19 cellular contexts compared by ENCODE assay signal in the genomic region with DNA sequence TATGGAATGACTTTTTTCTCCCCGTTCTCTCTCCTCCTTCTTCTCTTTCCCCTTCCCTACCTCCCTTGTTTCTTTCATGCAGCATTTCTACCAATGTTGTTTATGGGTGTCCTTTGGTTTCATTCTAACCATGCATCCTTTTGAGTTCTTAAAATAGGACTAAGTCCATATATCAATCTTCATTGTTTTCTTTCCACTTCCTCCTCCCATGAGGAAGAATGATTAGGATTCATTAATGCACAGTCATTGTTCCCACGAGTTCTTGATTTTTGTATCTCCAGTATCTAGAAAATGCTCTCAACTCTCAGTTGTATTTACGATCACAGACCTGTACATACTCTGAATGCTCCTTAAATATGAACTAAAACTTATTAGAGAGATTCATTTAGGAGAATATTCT.
DNase-seq lines count a peak whose midpoint lies in the region; ATAC-seq, FAIRE-seq and TF ChIP-seq lines count a peak whose summit lies in the region.
"Had no signal": no experiment of that assay in that cellular context is flagged by ENCODE, and none has a peak within 500 bp of the region (broad histone marks: within the 10 kb centered on the region; RNA-seq: fewer than 3 reads in every experiment).

No MANE protein-coding gene starts in this region.

- ATAC-seq in A549 (no peak), IMR-90 (ENCODE audit: low read depth) (no peak), K562 (no peak), GM19035 (IDR thresholded peaks at IDR 0.05; ENCODE audit: unreplicated experiment) (no peak), right cardiac atrium (no peak)
- no peak for ATAC-seq in stimulated activated naive CD8-positive, alpha-beta T cell treated with anti-CD3 and anti-CD28 coated beads, Interleukin-15, Interleukin-2, amounts not matched to agents 100 U/mL and 50 U/mL, for 24 hours

- in situ Hi-C loops in IMR-90 (cut with MboI; ENCODE audit: low sequenced_read_pairs) (no loop called here), K562 (cut with MboI) (no loop called here)

- no peak overlapping the region for H2BK5ac ChIP-seq in IMR-90 (ENCODE audit: low read depth, low read length, poor library complexity, severe bottlenecking)

- CTCF ChIA-PET in A549 (lab: Yijun Ruan, JAX) (interaction anchor here (1.5 kb wide), 1 partner anchor 9 kb away, joined by 3 read pairs; no protein-coding TSS in a partner anchor), IMR-90 (lab: Yijun Ruan, JAX) (no interaction called here), K562 (lab: Yijun Ruan, JAX; ENCODE audit: low intra/inter-chr PET ratio) (no interaction called here)

- no peak overlapping the region for H2AK9ac ChIP-seq in IMR-90 (replicated peaks; ENCODE audit: low read depth, low read length, poor library complexity)

- POLR2A ChIA-PET in A549 (lab: Yijun Ruan, JAX) = no interaction called here
- POLR2A ChIA-PET in IMR-90 (lab: Charles Lee; ENCODE audit: unreplicated experiment) = no interaction called here
- POLR2A ChIA-PET in K562 (lab: Yijun Ruan, JAX) = interaction anchor here (0.8 to 3.1 kb wide), 4 partner anchors 8 to 22 kb away, joined by 3 to 13 read pairs (median 4); no protein-coding TSS in a partner anchor

- intact Hi-C loops in IMR-90 (cut with micrococcal nuclease) = no loop called here
- intact Hi-C loops in K562 (cut with micrococcal nuclease) = no loop called here
- intact Hi-C loops in right cardiac atrium (cut with DNase I) = no loop called here

- no peak overlapping the region for H4K91ac ChIP-seq in IMR-90 (ENCODE audit: insufficient read depth, low read depth, low read length)

- no peak overlapping the region for H3K4me3 ChIP-seq in A549
- H3K4me3 ChIP-seq in IMR-90 (ENCODE audit: insufficient read depth, low read depth, low read length) = no peak overlapping the region
- no peak overlapping the region for H3K4me3 ChIP-seq in K562
- H3K4me3 ChIP-seq in right cardiac atrium (ENCODE audit: low read length) = no peak overlapping the region
- H3K4me3 ChIP-seq: BLaER1 treated with 17β-estradiol and CSF1 and Interleukin-3, amounts not matched to agents 10 nM and 100 nM had no signal

- DNase-seq in A549 (ENCODE audit: low read depth in 1 of 2, low spot score in 1 of 2) = no peak
- no peak for DNase-seq in IMR-90
- DNase-seq in K562 (ENCODE audit: extremely low read depth in 1 of 4, low spot score in 3 of 4) = no peak
- peak; percentile 57 to 76 for DNase-seq in lung microvascular endothelial cell (ENCODE audit: low read depth in 2 of 2)
- no peak for DNase-seq in stimulated activated naive CD8-positive, alpha-beta T cell treated with anti-CD3 and anti-CD28 coated beads, Interleukin-15, Interleukin-2, amounts not matched to agents 100 U/mL and 50 U/mL, for 24 hours
- DNase-seq in right cardiac atrium = no peak
- DNase-seq: 8988T; CD4-positive, CD25-positive, alpha-beta regulatory T cell; CD8-positive, alpha-beta memory T cell; COR-L47; DMS 273 treated with DMSO at 0.1 percent for 48 hours; DMS53; DND-41; GOT3; H9 had no signal

- no peak overlapping the region for H2AFZ ChIP-seq in IMR-90 (replicated peaks; ENCODE audit: low read length, poor library complexity)
- no peak overlapping the region for H2AFZ ChIP-seq in K562 (ENCODE audit: low read depth, low read length)

- H3K14ac ChIP-seq in IMR-90 (replicated peaks; ENCODE audit: low read depth, low read length) = no peak overlapping the region

- no peaks in the 10 kb centered on the region for H3K27me3 ChIP-seq in IMR-90 (ENCODE audit: control insufficient read depth, insufficient read depth, low read length)
- no peaks in the 10 kb centered on the region for H3K27me3 ChIP-seq in K562 (ENCODE audit: control insufficient read depth in 2 of 2, insufficient read depth in 2 of 2, low read length in 2 of 2)
- H3K27me3 ChIP-seq in right cardiac atrium (ENCODE audit: control insufficient read depth, insufficient read depth) = no peaks in the 10 kb centered on the region
- H3K27me3 ChIP-seq: BLaER1 treated with 17β-estradiol and CSF1 and Interleukin-3, amounts not matched to agents 10 nM and 100 nM had no signal

- H3K4me1 ChIP-seq in A549 (0 out of 3 replicates have a peak, but pooled peaks cover 4% of the 10 kb centered on the region), IMR-90 (ENCODE audit: control insufficient read depth, insufficient read depth, low read length) (peaks cover 11% of the 10 kb centered on the region), K562 (replicated peaks in 1 of 2; ENCODE audit: control insufficient read depth in 2 of 2, insufficient read depth in 2 of 2, low read length in 2 of 2) (peaks cover 2 to 23% of the 10 kb centered on the region in 2 experiments; a peak in 3 of 5 replicates), right cardiac atrium (ENCODE audit: control insufficient read depth, insufficient read depth, low read length) (no peaks in the 10 kb centered on the region)

- dilution Hi-C loops in IMR-90 (cut with HindIII; ENCODE audit: low sequenced_read_pairs, unreplicated experiment) = no loop called here

- peaks cover 22% of the 10 kb centered on the region for H3K9me1 ChIP-seq in IMR-90 (ENCODE audit: insufficient read depth, low read length)
- peaks cover 3% of the 10 kb centered on the region for H3K9me1 ChIP-seq in K562 (ENCODE audit: control insufficient read depth, insufficient read depth, low read length)

- no peak overlapping the region for H2AK5ac ChIP-seq in IMR-90 (ENCODE audit: low read depth, low read length)

- peaks cover 44 to 86% of the 10 kb centered on the region in 2 experiments for H3K79me1 ChIP-seq in IMR-90 (ENCODE audit: low read depth in 1 of 2, low read length in 2 of 2)

- 86% methylated on average over 3 of the region's 3 CpGs for WGBS in A549 (ENCODE audit: missing lambda C conversion rate)
- WGBS in IMR-90 (ENCODE audit: extremely low coverage in 2 of 2, insufficient read length in 1 of 2), 2 experiments = no CpG with 5 or more reads among the region's 3 CpGs
- WGBS in K562 (ENCODE audit: insufficient coverage, low coverage, missing lambda C conversion rate) = 50% methylated on average over 3 of the region's 3 CpGs
- 75% methylated on average over 3 of the region's 3 CpGs for WGBS in right cardiac atrium

- no peak overlapping the region for H3K4me2 ChIP-seq in A549
- no peak overlapping the region for H3K4me2 ChIP-seq in IMR-90 (ENCODE audit: low read depth, low read length)
- no peak overlapping the region for H3K4me2 ChIP-seq in K562 (ENCODE audit: insufficient read depth, low read length)

- TF ChIP-seq POLR2A in A549 (IDR thresholded peaks at IDR 0.05; ENCODE audit: low read length) (no peak), IMR-90 (IDR thresholded peaks at IDR 0.05; ENCODE audit: low read depth, low read length) (no peak), K562 (conservative IDR thresholded peaks at IDR 0.05) (no peak)

- TF ChIP-seq CTCF in A549 (IDR thresholded peaks at IDR 0.05) = no peak
- TF ChIP-seq CTCF in IMR-90 (conservative IDR thresholded peaks at IDR 0.05; ENCODE audit: low read depth, low read length) = no peak
- TF ChIP-seq CTCF in K562 (IDR thresholded peaks at IDR 0.05 in 2 of 3, conservative IDR thresholded peaks at IDR 0.05 in 1 of 3; ENCODE audit: insufficient read depth in 2 of 3, low read depth in 1 of 3, low read length in 3 of 3) = no peak

- no peak overlapping the region for H3K23ac ChIP-seq in IMR-90 (ENCODE audit: low read depth, low read length)

- H3K36me3 ChIP-seq in IMR-90 (ENCODE audit: control insufficient read depth, insufficient read depth, low read length) (0 out of 2 replicates have a peak, but pooled peaks cover 2% of the 10 kb centered on the region), K562 (ENCODE audit: control insufficient read depth, insufficient read depth, low read length) (peaks cover 20% of the 10 kb centered on the region)

- no peak overlapping the region for H3K56ac ChIP-seq in IMR-90 (ENCODE audit: extremely low read depth, insufficient read depth, low read length)

- TF ChIP-seq EP300 in A549 (IDR thresholded peaks at IDR 0.05) (no peak), K562 (IDR thresholded peaks at IDR 0.05; ENCODE audit: low read length) (no peak)

- H3K79me2 ChIP-seq in K562 (ENCODE audit: control insufficient read depth, insufficient read depth, low read length) = peaks cover 52% of the 10 kb centered on the region

- no peak overlapping the region for H3K18ac ChIP-seq in IMR-90 (ENCODE audit: low read depth, low read length)

- H3K9ac ChIP-seq in IMR-90 (ENCODE audit: low read depth, low read length) (no peak overlapping the region), K562 (ENCODE audit: insufficient read depth in 1 of 2, low read depth in 2 of 2, low read length in 2 of 2) (no peak overlapping the region)
- H3K9ac ChIP-seq: BLaER1 treated with 17β-estradiol and CSF1 and Interleukin-3, amounts not matched to agents 10 nM and 100 nM had no signal

- H2BK20ac ChIP-seq in IMR-90 (ENCODE audit: low read depth, low read length) = no peak overlapping the region

- FAIRE-seq in A549 (lab: Jason Lieb, UNC) (no peak), K562 (lab: Jason Lieb, UNC) (no peak)
- FAIRE-seq: G401.6, GM12891 had no signal

- H3K9me3 ChIP-seq in A549 (no peaks in the 10 kb centered on the region), IMR-90 (ENCODE audit: control insufficient read depth, insufficient read depth, low read length) (no peaks in the 10 kb centered on the region), K562 (replicated peaks; ENCODE audit: control insufficient read depth, insufficient read depth, low read depth, low read length) (no peaks in the 10 kb centered on the region), right cardiac atrium (ENCODE audit: control insufficient read depth, low read length) (no peaks in the 10 kb centered on the region)
- H3K9me3 ChIP-seq: BLaER1 treated with 17β-estradiol and CSF1 and Interleukin-3, amounts not matched to agents 10 nM and 100 nM had no signal

- no peak overlapping the region for H3K4ac ChIP-seq in IMR-90 (ENCODE audit: low read depth, low read length)

- H4K5ac ChIP-seq in IMR-90 (ENCODE audit: low read depth, low read length) = no peak overlapping the region

- no peak overlapping the region for H4K8ac ChIP-seq in IMR-90 (ENCODE audit: low read depth in 2 of 2, low read length in 2 of 2)

- no peak overlapping the region for H2BK120ac ChIP-seq in IMR-90 (ENCODE audit: low read depth, low read length)

- no peak overlapping the region for H3K27ac ChIP-seq in A549
- H3K27ac ChIP-seq in IMR-90 (ENCODE audit: insufficient read depth, low read length) = no peak overlapping the region
- no peak overlapping the region for H3K27ac ChIP-seq in K562 (ENCODE audit: extremely low read depth, low read depth, low read length)
- H3K27ac ChIP-seq in right cardiac atrium (ENCODE audit: low read length) = no peak overlapping the region
- H3K27ac ChIP-seq: BLaER1 treated with 17β-estradiol and CSF1 and Interleukin-3, amounts not matched to agents 10 nM and 100 nM had no signal

- no peak overlapping the region for H2BK15ac ChIP-seq in IMR-90 (ENCODE audit: low read depth, low read length)

- BruUV-seq in IMR-90 (replicated peaks; lab: Mats Ljungman, UMichigan) (no TSS peak), K562 (replicated peaks; lab: Mats Ljungman, UMichigan) (no TSS peak)

- H4K20me1 ChIP-seq in IMR-90 (ENCODE audit: insufficient read depth, low read length) (peaks cover 62% of the 10 kb centered on the region), K562 (replicated peaks; ENCODE audit: control insufficient read depth, insufficient read depth, low read length) (peaks cover 7% of the 10 kb centered on the region; the same call in 1 of the 2 replicates)

- no peak for TF ChIP-seq RAD21 in A549 (conservative IDR thresholded peaks at IDR 0.05 in 1 of 2, IDR thresholded peaks at IDR 0.05 in 1 of 2)
- no peak for TF ChIP-seq RAD21 in IMR-90 (IDR thresholded peaks at IDR 0.05; ENCODE audit: low read length)
- TF ChIP-seq RAD21 in K562 (CRISPR knock-in tag; conservative IDR thresholded peaks at IDR 0.05 in 1 of 2, IDR thresholded peaks at IDR 0.05 in 1 of 2) = no peak

Comparison
In these comparisons a context has a peak if more than half of its experiments do, and no peak if none do; other contexts are left out.
1. DNase-seq: peak in lung microvascular endothelial cell (2 of 2); none in A549 (0 of 2), IMR-90 (single experiment), K562 (0 of 4), stimulated activated naive CD8-positive, alpha-beta T cell treated with anti-CD3 and anti-CD28 coated beads, Interleukin-15, Interleukin-2, amounts not matched to agents 100 U/mL and 50 U/mL, for 24 hours (single experiment) and right cardiac atrium (0 of 3).